12 cellular contexts compared by ENCODE assay signal in the genomic region with DNA sequence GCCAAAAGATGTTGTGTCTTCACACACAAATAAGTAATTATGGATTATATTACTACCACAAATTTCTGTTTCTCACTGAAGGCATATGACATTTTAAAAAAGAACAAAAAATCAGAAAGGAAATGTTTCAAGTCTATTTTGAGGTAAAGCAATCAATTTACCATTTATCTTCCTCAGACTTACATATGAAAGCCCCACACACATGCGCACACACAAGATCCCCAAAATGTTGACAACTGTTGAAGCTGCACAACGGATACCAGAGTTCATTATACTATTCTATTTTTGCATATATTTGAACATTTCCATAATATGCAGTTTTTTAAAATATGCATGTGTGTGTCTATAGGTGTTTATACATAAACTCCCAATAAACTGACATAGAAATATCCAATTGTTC. TPM values are rescaled to one million over a fixed set of nuclear protein-coding genes. Genes with fewer than 3 reads are reported as not detected.
DNase-seq lines count a peak whose midpoint lies in the region; ATAC-seq and TF ChIP-seq lines count a peak whose summit lies in the region.
"Had no signal": no experiment of that assay in that cellular context is flagged by ENCODE, and none has a peak within 500 bp of the region (broad histone marks: within the 10 kb centered on the region; RNA-seq: fewer than 3 reads in every experiment).

No MANE protein-coding gene starts in this region.

- intact Hi-C loops in breast epithelium (cut with DNase I; ENCODE audit: low total_unique reads), result loop anchor here (10.0 kb wide), 1 partner anchor 82 kb away; a partner anchor contains a TSS

- no peaks in the 10 kb centered on the region for H3K9me3 ChIP-seq in MM.1S (replicated peaks; ENCODE audit: insufficient read depth, low read length)
- no peaks in the 10 kb centered on the region for H3K9me3 ChIP-seq in breast epithelium
- no peaks in the 10 kb centered on the region for H3K9me3 ChIP-seq in WERI-Rb-1 (ENCODE audit: severe bottlenecking)
- H3K9me3 ChIP-seq: psoas muscle had no signal

- TF ChIP-seq CTCF in MM.1S (IDR thresholded peaks at IDR 0.05; ENCODE audit: low read length) (no peak), breast epithelium (IDR thresholded peaks at IDR 0.05) (no peak), nephron progenitor cell (IDR thresholded peaks at IDR 0.05) (no peak), WERI-Rb-1 (IDR thresholded peaks at IDR 0.05; ENCODE audit: low read depth, low read length) (no peak)

- H3K4me3 Mint-ChIP-seq in T-helper 1 cell treated with Interleukin-12 subunit alpha and Interleukin-12 subunit beta and Interleukin-4 antibody, amounts not matched to agents 30 μg/mL and 1 μg/mL, for 36 hours, result peak overlapping the region; percentile 65
- peak overlapping the region; percentile 58 for H3K4me3 Mint-ChIP-seq in nephron progenitor cell

- H4K20me1 ChIP-seq in MM.1S (ENCODE audit: insufficient read depth, low read length), result 0 out of 2 replicates have a peak, but pooled peaks cover 3% of the 10 kb centered on the region

- H3K4me3 ChIP-seq in MM.1S (ENCODE audit: low read length) (no peak overlapping the region), breast epithelium (peak overlapping the region in 2 of 3 donors; percentile 26 to 94), WERI-Rb-1 (ENCODE audit: low read depth, low read length) (no peak overlapping the region)

- H3K27me3 Mint-ChIP-seq in T-helper 1 cell treated with Interleukin-12 subunit alpha and Interleukin-12 subunit beta and Interleukin-4 antibody, amounts not matched to agents 30 μg/mL and 1 μg/mL, for 36 hours (ENCODE audit: low read depth), result no peaks in the 10 kb centered on the region
- H3K27me3 Mint-ChIP-seq in nephron progenitor cell (ENCODE audit: low read depth, poor library complexity), result peaks cover 9% of the 10 kb centered on the region

- H3K36me3 ChIP-seq in MM.1S (replicated peaks; ENCODE audit: insufficient read depth, low read length) (no peaks in the 10 kb centered on the region), breast epithelium (no peaks in the 10 kb centered on the region), WERI-Rb-1 (peaks cover 32% of the 10 kb centered on the region)

- DNase-seq in T-helper 1 cell (no peak), MM.1S (no peak), breast epithelium (ENCODE audit: low spot score in 2 of 2) (no peak), nephron progenitor cell (no peak), WERI-Rb-1 (no peak), SHP77 treated with DMSO at 0.1 percent for 48 hours (lab: John Stamatoyannopoulos, UW) (no peak)
- DNase-seq: left cardiac atrium, NCI-H510A treated with DMSO at 0.1 percent for 48 hours, psoas muscle had no signal

- no peak for TF ChIP-seq POLR2A in breast epithelium (IDR thresholded peaks at IDR 0.05)

- H3K4me1 ChIP-seq in MM.1S (ENCODE audit: low read length), result 0 out of 2 replicates have a peak, but pooled peaks cover 7% of the 10 kb centered on the region
- peaks cover 0 to 3% of the 10 kb centered on the region in 2 donors for H3K4me1 ChIP-seq in breast epithelium

- no peak overlapping the region for H3K9ac ChIP-seq in MM.1S (ENCODE audit: low read length)

- H3K9me3 Mint-ChIP-seq in T-helper 1 cell treated with Interleukin-12 subunit alpha and Interleukin-12 subunit beta and Interleukin-4 antibody, amounts not matched to agents 30 μg/mL and 1 μg/mL, for 36 hours, result no peaks in the 10 kb centered on the region
- H3K9me3 Mint-ChIP-seq in nephron progenitor cell, result no peaks in the 10 kb centered on the region

- peaks cover 9% of the 10 kb centered on the region for H3F3A ChIP-seq in MM.1S (ENCODE audit: insufficient read depth, low read length)

- no peak overlapping the region for H3K27ac Mint-ChIP-seq in T-helper 1 cell treated with Interleukin-12 subunit alpha and Interleukin-12 subunit beta and Interleukin-4 antibody, amounts not matched to agents 30 μg/mL and 1 μg/mL, for 36 hours
- no peak overlapping the region for H3K27ac Mint-ChIP-seq in nephron progenitor cell

- no peaks in the 10 kb centered on the region for H3K27me3 ChIP-seq in MM.1S (replicated peaks; ENCODE audit: insufficient read depth, low read length)
- H3K27me3 ChIP-seq in breast epithelium, result no peaks in the 10 kb centered on the region
- no peaks in the 10 kb centered on the region for H3K27me3 ChIP-seq in WERI-Rb-1 (ENCODE audit: insufficient read depth, low read depth, severe bottlenecking)

- peaks cover 3% of the 10 kb centered on the region for H3K36me3 Mint-ChIP-seq in T-helper 1 cell treated with Interleukin-12 subunit alpha and Interleukin-12 subunit beta and Interleukin-4 antibody, amounts not matched to agents 30 μg/mL and 1 μg/mL, for 36 hours (ENCODE audit: low read depth)
- H3K36me3 Mint-ChIP-seq in nephron progenitor cell (ENCODE audit: low read depth), result peaks cover 19% of the 10 kb centered on the region

- peaks cover 64% of the 10 kb centered on the region for H3K79me2 ChIP-seq in MM.1S (ENCODE audit: low read length)

- H2AFZ ChIP-seq in MM.1S (ENCODE audit: low read length), result no peak overlapping the region

- ATAC-seq in HG02852 (IDR thresholded peaks at IDR 0.05; ENCODE audit: unreplicated experiment), result no peak
- ATAC-seq: left cardiac atrium, psoas muscle, SK-N-SH treated with all-trans-retinoic acid at 6 μM for 48 hours had no signal

- peaks cover 22% of the 10 kb centered on the region for H3K4me1 Mint-ChIP-seq in T-helper 1 cell treated with Interleukin-12 subunit alpha and Interleukin-12 subunit beta and Interleukin-4 antibody, amounts not matched to agents 30 μg/mL and 1 μg/mL, for 36 hours (ENCODE audit: low read depth)
- peaks cover 24% of the 10 kb centered on the region for H3K4me1 Mint-ChIP-seq in nephron progenitor cell

- no peaks in the 10 kb centered on the region for H3K9me2 ChIP-seq in MM.1S (replicated peaks; ENCODE audit: insufficient read depth, low read length)

- no peak overlapping the region for H3K27ac ChIP-seq in MM.1S (ENCODE audit: low read length)
- H3K27ac ChIP-seq in breast epithelium, result no peak overlapping the region
- H3K27ac ChIP-seq in WERI-Rb-1, result no peak overlapping the region
- H3K27ac ChIP-seq: psoas muscle had no signal

- peak overlapping the region; percentile 95 for H3K4me2 ChIP-seq in MM.1S (ENCODE audit: low read depth, low read length)

RNA-seq across cellular contexts. Expression of a gene that starts 2.7 kb away (rescaled TPM):
- total RNA-seq in breast epithelium, result 100 to 1,000 TPM in 1 of 3 donors, 10 to 100 TPM in 2; 26.9 to 138 (median 93.7) TPM

Comparison
In these comparisons a context has a peak if more than half of its experiments do, and no peak if none do; other contexts are left out.
1. H3K4me3 ChIP-seq: peak in breast epithelium (2 of 3); none in MM.1S (single experiment) and WERI-Rb-1 (single experiment).